Comparison of ENCODE assay signal across 29 cellular contexts in the genomic region with DNA sequence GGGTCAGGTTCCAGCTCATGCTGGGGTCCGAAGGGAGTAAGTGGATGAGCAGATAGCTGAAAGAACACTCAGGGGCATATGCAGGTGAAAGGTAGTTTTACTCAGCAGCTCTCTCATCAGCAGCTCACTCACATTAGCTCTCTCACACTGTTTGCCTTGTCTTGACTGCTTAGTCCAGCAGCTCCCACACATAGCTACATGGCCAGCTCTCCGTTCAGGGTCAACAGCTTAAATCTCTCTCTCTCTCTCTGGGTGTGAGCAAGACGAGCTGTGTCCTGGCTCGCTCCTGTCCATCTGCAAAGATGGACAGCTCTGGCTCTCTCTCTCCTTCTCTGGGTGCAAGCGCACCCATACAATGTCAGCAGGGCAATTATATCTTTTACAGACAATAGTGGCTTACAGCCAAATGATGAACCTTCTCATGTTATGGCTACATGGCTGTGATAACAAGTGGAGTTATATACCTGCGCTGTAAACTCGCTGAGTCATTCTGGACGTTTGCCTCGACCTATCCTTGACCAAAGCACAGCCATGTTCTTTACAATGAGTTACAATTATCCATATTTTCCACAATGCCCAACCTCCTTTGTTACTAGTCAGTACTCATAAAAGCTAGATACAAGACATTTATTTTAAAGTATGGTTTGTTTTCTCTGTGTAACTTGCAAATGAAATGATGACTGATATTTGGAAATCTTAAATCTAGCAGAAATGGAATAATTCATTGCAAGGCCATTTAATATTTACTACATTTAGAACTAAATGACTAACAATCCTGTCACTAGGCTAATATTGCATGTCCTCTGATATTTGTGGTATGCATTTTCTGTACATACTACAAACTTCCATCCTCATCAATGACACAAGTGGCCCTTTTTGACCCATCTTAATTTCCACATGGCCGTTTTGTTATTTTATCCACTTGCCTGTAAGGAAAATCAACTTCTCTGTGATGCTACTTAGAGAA. TPM values are rescaled to one million over a fixed set of nuclear protein-coding genes. Genes with fewer than 3 reads are reported as not detected.
DNase-seq lines count a peak whose midpoint lies in the region; ATAC-seq and TF ChIP-seq lines count a peak whose summit lies in the region.
"Had no signal": no experiment of that assay in that cellular context is flagged by ENCODE, and none has a peak within 500 bp of the region (broad histone marks: within the 10 kb centered on the region; RNA-seq: fewer than 3 reads in every experiment).

No MANE protein-coding gene starts in this region.

- H3K23ac ChIP-seq in H9 (ENCODE audit: insufficient read length, low read depth, low read length), result no peak overlapping the region

- H2BK12ac ChIP-seq in H9 (ENCODE audit: insufficient read length, low read depth, low read length), result no peak overlapping the region

- H4K5ac ChIP-seq in H9 (ENCODE audit: insufficient read length, low read depth, low read length), result no peak overlapping the region

- H4K8ac ChIP-seq in H9 (replicated peaks; ENCODE audit: insufficient read length, low read depth, low read length), result no peak overlapping the region

- H3K27ac Mint-ChIP-seq in H9 (peak overlapping the region in 2 of 3 experiments; percentile 6 to 74; a peak in 3 of 7 replicates), endothelial cell (ENCODE audit: unreplicated experiment) (no peak overlapping the region), endodermal cell (no peak overlapping the region)
- H3K27ac Mint-ChIP-seq: activated CD8-positive, alpha-beta memory T cell treated with anti-CD3 and anti-CD28 coated beads, Interleukin-2, amount 10 ng/mL, durations not matched to agents 7 days and 5 days; activated naive CD4-positive, alpha-beta T cell treated with anti-CD3 and anti-CD28 coated beads, Interleukin-2, amount 50 U/mL, for 24 hours; activated T-cell treated with anti-CD3 and anti-CD28 coated beads, Interleukin-2, amount 50 U/mL, for 72 hours; CD8-positive, alpha-beta T cell; IgD-negative memory B cell; immature natural killer cell; naive thymus-derived CD4-positive, alpha-beta T cell; stimulated activated naive CD8-positive, alpha-beta T cell treated with anti-CD3 and anti-CD28 coated beads, Interleukin-15, amount 100 ng/mL, for 72 hours; T-helper 1 cell treated with Interleukin-12 subunit alpha and Interleukin-12 subunit beta and Interleukin-4 antibody, amounts not matched to agents 30 μg/mL and 1 μg/mL, for 36 hours had no signal

- no peak overlapping the region for H2BK20ac ChIP-seq in H9 (ENCODE audit: low read depth, low read length, poor library complexity, severe bottlenecking)

- H3K9me3 ChIP-seq in H9 (ENCODE audit: control insufficient read depth, low read depth, low read length) (no peaks in the 10 kb centered on the region), smooth muscle cell (replicated peaks; ENCODE audit: low read depth) (peaks cover 10% of the 10 kb centered on the region), heart right ventricle (peaks cover 0 to 31% (median 15%) of the 10 kb centered on the region in 11 donors), endodermal cell (ENCODE audit: control insufficient read depth, low read length) (peaks cover 28% of the 10 kb centered on the region)

- no peak overlapping the region for H2BK15ac ChIP-seq in H9 (ENCODE audit: low read depth, low read length)

- peaks cover 9% of the 10 kb centered on the region for H3F3A ChIP-seq in smooth muscle cell (ENCODE audit: low read depth)

- H3K4me3 ChIP-seq in smooth muscle cell (no peak overlapping the region), heart right ventricle (no peak overlapping the region), endodermal cell (ENCODE audit: low read length) (no peak overlapping the region)
- H3K4me3 ChIP-seq: hepatocyte, left ventricle myocardium inferior, SK-N-MC, tibial nerve had no signal

- no peak overlapping the region for H3K4ac ChIP-seq in H9 (ENCODE audit: low read depth, low read length)

- no CpG with 5 or more reads among the region's 10 CpGs for WGBS in H9 (ENCODE audit: extremely low coverage, insufficient read length, low lambda C conversion rate)
- 84% methylated on average over 10 of the region's 10 CpGs for WGBS in smooth muscle cell (ENCODE audit: low lambda C conversion rate)
- 92% methylated on average over 10 of the region's 10 CpGs for WGBS in heart right ventricle, 2 donors
- 91 to 94% methylated on average over 3 to 10 of the region's 10 CpGs for WGBS in endodermal cell (ENCODE audit: insufficient coverage in 1 of 2, insufficient read length in 1 of 2), 2 experiments

- H3K79me2 ChIP-seq in H9 (ENCODE audit: insufficient read depth, low read length) (peaks cover 25% of the 10 kb centered on the region), smooth muscle cell (ENCODE audit: low read depth) (peaks cover 100% of the 10 kb centered on the region)

- H2AFZ ChIP-seq in H9 (ENCODE audit: low read length) (no peak overlapping the region), smooth muscle cell (ENCODE audit: low read depth) (no peak overlapping the region)
- H2AFZ ChIP-seq: hepatocyte had no signal

- H3K4me1 Mint-ChIP-seq in H9, result peaks cover 32 to 34% of the 10 kb centered on the region in 2 experiments
- peaks cover 37% of the 10 kb centered on the region for H3K4me1 Mint-ChIP-seq in endothelial cell (ENCODE audit: unreplicated experiment)
- peaks cover 18% of the 10 kb centered on the region for H3K4me1 Mint-ChIP-seq in endodermal cell

- H3K4me2 ChIP-seq in H9 (ENCODE audit: insufficient read depth, insufficient read length, low read length) (no peak overlapping the region), smooth muscle cell (peak overlapping the region; percentile 28)
- H3K4me2 ChIP-seq: hepatocyte had no signal

- H2BK5ac ChIP-seq in H9 (ENCODE audit: insufficient read length, low read length), result no peak overlapping the region

- peaks cover 8% of the 10 kb centered on the region for H3K36me3 ChIP-seq in smooth muscle cell (ENCODE audit: low read depth)
- H3K36me3 ChIP-seq in heart right ventricle, result peaks cover 0 to 2% (median 0%) of the 10 kb centered on the region in 9 donors
- H3K36me3 ChIP-seq in endodermal cell (ENCODE audit: control insufficient read depth, insufficient read depth, low read length), result peaks cover 15% of the 10 kb centered on the region

- no peaks in the 10 kb centered on the region for H3K27me3 ChIP-seq in H9 (ENCODE audit: insufficient read depth, low read length)
- H3K27me3 ChIP-seq in smooth muscle cell (ENCODE audit: low read depth), result no peaks in the 10 kb centered on the region
- no peaks in the 10 kb centered on the region for H3K27me3 ChIP-seq in heart right ventricle
- no peaks in the 10 kb centered on the region for H3K27me3 ChIP-seq in endodermal cell (ENCODE audit: control insufficient read depth, insufficient read depth, low read length, poor library complexity, severe bottlenecking)
- H3K27me3 ChIP-seq: hepatocyte, tibial nerve had no signal

- DNase-seq in H9, result no peak
- no peak for DNase-seq in endothelial cell (ENCODE audit: low spot score)
- no peak for DNase-seq in smooth muscle cell (lab: John Stamatoyannopoulos, UW; ENCODE audit: unreplicated experiment)
- no peak for DNase-seq in heart right ventricle
- DNase-seq in endodermal cell, result no peak
- no peak for DNase-seq in activated naive CD4-positive, alpha-beta T cell (lab: John Stamatoyannopoulos, UW)
- DNase-seq: activated CD4-positive, alpha-beta T cell treated with anti-CD3 and anti-CD28 coated beads for 48 hours; activated CD8-positive, alpha-beta memory T cell treated with anti-CD3 and anti-CD28 coated beads, Interleukin-2, amount 10 ng/mL, durations not matched to agents 7 days and 5 days; activated T-cell treated with anti-CD3 and anti-CD28 coated beads, Interleukin-2, amount 50 U/mL, for 72 hours; CD8-positive, alpha-beta T cell; DMS153; foreskin melanocyte; immature natural killer cell; left ventricle myocardium inferior; naive thymus-derived CD4-positive, alpha-beta T cell; NCI-H2081; NCI-H226; NCI-H774; stimulated activated CD4-positive, alpha-beta T cell treated with anti-CD3 and anti-CD28 coated beads, Interleukin-2, amount 100 ng/mL, for 48 hours; stimulated activated naive CD8-positive, alpha-beta T cell treated with anti-CD3 and anti-CD28 coated beads, Interleukin-15, amount 100 ng/mL, for 72 hours had no signal

- no peak overlapping the region for H2AK5ac ChIP-seq in H9 (ENCODE audit: insufficient read length, low read length)

- no peak overlapping the region for H3T11ph ChIP-seq in H9 (ENCODE audit: low read length)

- no peaks in the 10 kb centered on the region for H3K23me2 ChIP-seq in H9 (ENCODE audit: insufficient read length, low read depth, low read length, poor library complexity, severe bottlenecking)

- H4K20me1 ChIP-seq in H9 (ENCODE audit: control insufficient read depth, insufficient read depth, insufficient read length) (no peaks in the 10 kb centered on the region), smooth muscle cell (ENCODE audit: low read depth) (peaks cover 65% of the 10 kb centered on the region)

- ATAC-seq in heart right ventricle, result no peak
- ATAC-seq: activated CD8-positive, alpha-beta memory T cell treated with anti-CD3 and anti-CD28 coated beads, Interleukin-2, amount 10 ng/mL, durations not matched to agents 7 days and 5 days; activated T-cell treated with anti-CD3 and anti-CD28 coated beads, Interleukin-2, amount 50 U/mL, for 72 hours; CD8-positive, alpha-beta T cell; stimulated activated naive CD8-positive, alpha-beta T cell treated with anti-CD3 and anti-CD28 coated beads, Interleukin-15, amount 100 ng/mL, for 72 hours had no signal

- no peak overlapping the region for H3K56ac ChIP-seq in H9 (ENCODE audit: insufficient read length, low read depth, low read length)

- H3K27ac ChIP-seq in H9 (ENCODE audit: insufficient read length, low read depth, low read length) (no peak overlapping the region), VCaP (peak overlapping the region; percentile 67), smooth muscle cell (ENCODE audit: low read depth) (peak overlapping the region; percentile 20), heart right ventricle (no peak overlapping the region), endodermal cell (ENCODE audit: low read depth, low read length) (no peak overlapping the region)
- H3K27ac ChIP-seq: hepatocyte, left ventricle myocardium inferior, SK-N-MC, tibial nerve had no signal

- no peak overlapping the region for H3K14ac ChIP-seq in H9 (ENCODE audit: insufficient read depth, low read length)

- H3K4me1 ChIP-seq in H9 (ENCODE audit: insufficient read depth, low read length), result no peaks in the 10 kb centered on the region; the same call in 1 of the 2 replicates
- peaks cover 5% of the 10 kb centered on the region for H3K4me1 ChIP-seq in smooth muscle cell (ENCODE audit: low read depth)
- peaks cover 0 to 47% (median 0%) of the 10 kb centered on the region in 9 donors for H3K4me1 ChIP-seq in heart right ventricle
- H3K4me1 ChIP-seq in endodermal cell (ENCODE audit: control insufficient read depth, insufficient read depth, low read length), result no peaks in the 10 kb centered on the region
- H3K4me1 ChIP-seq: left ventricle myocardium inferior, tibial nerve had no signal

- no peak overlapping the region for H3K18ac ChIP-seq in H9 (ENCODE audit: insufficient read length, low read depth, low read length)

- TF ChIP-seq CTCF in H9 (conservative IDR thresholded peaks at IDR 0.05) (no peak), VCaP (conservative IDR thresholded peaks at IDR 0.05) (no peak), endothelial cell (IDR thresholded peaks at IDR 0.05; ENCODE audit: unreplicated experiment) (no peak), smooth muscle cell (IDR thresholded peaks at IDR 0.05; ENCODE audit: borderline replicate concordance, insufficient read depth, poor library complexity, severe bottlenecking) (no peak), heart right ventricle (IDR thresholded peaks at IDR 0.05) (no peak), endodermal cell (conservative IDR thresholded peaks at IDR 0.05) (no peak)

- no peak overlapping the region for H4K91ac ChIP-seq in H9 (ENCODE audit: insufficient read length, low read depth, low read length)

- H3K4me3 Mint-ChIP-seq in H9 (no peak overlapping the region), endothelial cell (ENCODE audit: unreplicated experiment) (peak overlapping the region; percentile 19), endodermal cell (no peak overlapping the region)
- H3K4me3 Mint-ChIP-seq: activated CD8-positive, alpha-beta memory T cell treated with anti-CD3 and anti-CD28 coated beads, Interleukin-2, amount 10 ng/mL, durations not matched to agents 7 days and 5 days; activated naive CD4-positive, alpha-beta T cell treated with anti-CD3 and anti-CD28 coated beads, Interleukin-2, amount 50 U/mL, for 24 hours; activated T-cell treated with anti-CD3 and anti-CD28 coated beads, Interleukin-2, amount 50 U/mL, for 72 hours; CD8-positive, alpha-beta T cell; central memory CD8-positive, alpha-beta T cell; immature natural killer cell; mesothelial cell of epicardium; naive thymus-derived CD4-positive, alpha-beta T cell; T-helper 1 cell treated with Interleukin-12 subunit alpha and Interleukin-12 subunit beta and Interleukin-4 antibody, amounts not matched to agents 30 μg/mL and 1 μg/mL, for 36 hours had no signal

- H3K27me3 Mint-ChIP-seq in H9 (ENCODE audit: low read depth) (no peaks in the 10 kb centered on the region), endothelial cell (ENCODE audit: unreplicated experiment) (peaks cover 5% of the 10 kb centered on the region), endodermal cell (ENCODE audit: insufficient read depth) (no peaks in the 10 kb centered on the region)
- H3K27me3 Mint-ChIP-seq: activated CD8-positive, alpha-beta memory T cell treated with anti-CD3 and anti-CD28 coated beads, Interleukin-2, amount 10 ng/mL, durations not matched to agents 7 days and 5 days; activated naive CD4-positive, alpha-beta T cell treated with anti-CD3 and anti-CD28 coated beads, Interleukin-2, amount 50 U/mL, for 24 hours; central memory CD8-positive, alpha-beta T cell; IgD-negative memory B cell; naive thymus-derived CD4-positive, alpha-beta T cell; stimulated activated naive CD8-positive, alpha-beta T cell treated with anti-CD3 and anti-CD28 coated beads, Interleukin-15, amount 100 ng/mL, for 72 hours had no signal

- intact Hi-C loops in heart right ventricle (cut with DNase I), result loop anchor here in 1 of 10 donors (10.0 kb wide), 1 partner anchor 914 kb away; a partner anchor contains a TSS

- H3K9me3 Mint-ChIP-seq in H9 (peaks cover 17 to 19% of the 10 kb centered on the region in 2 experiments), endothelial cell (ENCODE audit: unreplicated experiment) (peaks cover 5% of the 10 kb centered on the region), endodermal cell (peaks cover 20% of the 10 kb centered on the region)

- H3K36me3 Mint-ChIP-seq in H9 (ENCODE audit: insufficient read depth in 1 of 3, low read depth in 3 of 3) (peaks cover 27 to 41% (median 38%) of the 10 kb centered on the region in 3 experiments; a peak in 6 of 7 replicates), endothelial cell (ENCODE audit: low read depth, unreplicated experiment) (peaks cover 67% of the 10 kb centered on the region), endodermal cell (ENCODE audit: low read depth) (peaks cover 68% of the 10 kb centered on the region)

- H2BK120ac ChIP-seq in H9 (ENCODE audit: low read depth, low read length, poor library complexity, severe bottlenecking), result no peak overlapping the region

- H3K9ac ChIP-seq in H9 (ENCODE audit: extremely low read depth, insufficient read length, low read length), result no peak overlapping the region
- no peak overlapping the region for H3K9ac ChIP-seq in smooth muscle cell (ENCODE audit: low read depth)
- no peak overlapping the region for H3K9ac ChIP-seq in endodermal cell (ENCODE audit: extremely low read depth, low read length, poor library complexity, severe bottlenecking)

- H3K79me1 ChIP-seq in H9 (ENCODE audit: insufficient read depth, low read depth, low read length, poor library complexity, severe bottlenecking), result peaks cover 18% of the 10 kb centered on the region

RNA-seq across cellular contexts. Expression of a gene that starts 9.3 kb away (rescaled TPM):
- total RNA-seq in H9 (2021) (83.6 and 86.3 TPM in 2 replicates), endothelial cell (ENCODE audit: unreplicated experiment) (450 TPM), smooth muscle cell (188 and 206 TPM in 2 replicates), heart right ventricle (10 to 100 TPM in 7 of 10 donors, 1 to 10 TPM in 3; 8.5 to 18.9 (median 10.7) TPM), endodermal cell (100 to 1,000 TPM; 128 to 164 TPM)
- polyA plus RNA-seq in smooth muscle cell (141 and 198 TPM in 2 replicates), heart right ventricle (10 to 100 TPM in 1 of 2 donors, 1 to 10 TPM in 1; 6.9 to 14.7 TPM)
- polyA plus RNA-seq in endodermal cell (2013, experiment 1 of 2), result 100 TPM
- polyA plus RNA-seq in endodermal cell (2013, experiment 2 of 2), result 91.6 TPM

Comparison
In these comparisons a context has a peak if more than half of its experiments do, and no peak if none do; other contexts are left out.
1. H3K27ac ChIP-seq: peak in VCaP (single experiment) and smooth muscle cell (single experiment); none in H9 (single experiment), heart right ventricle (0 of 10) and endodermal cell (single experiment).
2. H3K27ac Mint-ChIP-seq: peak in H9 (2 of 3); none in endothelial cell (single experiment) and endodermal cell (single experiment).